ENCODE assay signal across 20 cellular contexts in genomic region chr15:37980010-37980409, GRCh38. TPM values are rescaled to one million over a fixed set of nuclear protein-coding genes. Genes with fewer than 3 reads are reported as not detected.
DNase-seq lines count a peak whose midpoint lies in the region; ATAC-seq and TF ChIP-seq lines count a peak whose summit lies in the region.
"Had no signal": no experiment of that assay in that cellular context is flagged by ENCODE, and none has a peak within 500 bp of the region (broad histone marks: within the 10 kb centered on the region; RNA-seq: fewer than 3 reads in every experiment).

No MANE protein-coding gene starts in this region.

- TF ChIP-seq EP300 in upper lobe of left lung (IDR thresholded peaks at IDR 0.05): no peak

- no peak overlapping the region for H3K4me3 Mint-ChIP-seq in GM23338
- H3K4me3 Mint-ChIP-seq in activated CD4-positive, alpha-beta T cell treated with anti-CD3 and anti-CD28 coated beads, Interleukin-2, amount 10 ng/mL, durations not matched to agents 7 days and 5 days: no peak overlapping the region
- H3K4me3 Mint-ChIP-seq: CD4-positive, alpha-beta T cell had no signal

- H4K91ac ChIP-seq in neuronal stem cell (ENCODE audit: low read depth, low read length, poor library complexity): no peak overlapping the region

- no peak overlapping the region for H2BK15ac ChIP-seq in neuronal stem cell (ENCODE audit: low read length)

- CTCF ChIA-PET in activated CD4-positive, alpha-beta T cell treated with anti-CD3 and anti-CD28 coated beads, Interleukin-2, amount 10 ng/mL, durations not matched to agents 7 days and 5 days (lab: Charles Lee): no interaction called here

- no peaks in the 10 kb centered on the region for H3K36me3 Mint-ChIP-seq in GM23338 (ENCODE audit: low read depth)
- no peaks in the 10 kb centered on the region for H3K36me3 Mint-ChIP-seq in activated CD4-positive, alpha-beta T cell treated with anti-CD3 and anti-CD28 coated beads, Interleukin-2, amount 10 ng/mL, durations not matched to agents 7 days and 5 days (ENCODE audit: low read depth)

- POLR2A ChIA-PET in activated CD4-positive, alpha-beta T cell treated with anti-CD3 and anti-CD28 coated beads, Interleukin-2, amount 10 ng/mL, durations not matched to agents 7 days and 5 days (lab: Charles Lee): no interaction called here

- ATAC-seq in GM23338 (no peak), left lung (peak; percentile 13), upper lobe of left lung (ENCODE audit: low FRiP score in 2 of 2) (peak; percentile 14 to 38)
- ATAC-seq: A549 had no signal

- no peak overlapping the region for H2BK5ac ChIP-seq in neuronal stem cell (ENCODE audit: low read length)

- peak overlapping the region; percentile 20 for H2AK5ac ChIP-seq in neuronal stem cell (ENCODE audit: low read depth, low read length)

- H2AFZ ChIP-seq in GM23338 (0 out of 2 replicates have a peak overlapping the region, but pooled peaks have one; percentile 18), neuronal stem cell (ENCODE audit: low read length) (no peak overlapping the region)

- no peak for DNase-seq in GM23338 (ENCODE audit: low spot score)
- DNase-seq in left lung: peak in 1 of 2 donors; percentile 41
- DNase-seq in neuronal stem cell (ENCODE audit: low spot score): no peak
- DNase-seq in upper lobe of left lung: peak in 1 of 2 donors; percentile 33
- no peak for DNase-seq in SIG-M5 (lab: John Stamatoyannopoulos, UW)
- DNase-seq in activated CD4-positive, alpha-beta T cell treated with anti-CD3 and anti-CD28 coated beads, Interleukin-2, amount 10 ng/mL, durations not matched to agents 7 days and 5 days: no peak
- no peak for DNase-seq in left ventricle myocardium inferior
- DNase-seq: AML-193; Caco-2; CD4-positive, alpha-beta T cell; DMS79; GDM1; HCEC 1CT had no signal

- no peaks in the 10 kb centered on the region for H3K9me3 Mint-ChIP-seq in GM23338
- no peaks in the 10 kb centered on the region for H3K9me3 Mint-ChIP-seq in activated CD4-positive, alpha-beta T cell treated with anti-CD3 and anti-CD28 coated beads, Interleukin-2, amount 10 ng/mL, durations not matched to agents 7 days and 5 days

- TF ChIP-seq POLR2A in upper lobe of left lung (IDR thresholded peaks at IDR 0.05): no peak

- no peak overlapping the region for H3K9ac ChIP-seq in neuronal stem cell (ENCODE audit: low read depth, low read length, poor library complexity)

- H3K27me3 Mint-ChIP-seq in GM23338 (ENCODE audit: insufficient read depth, low read depth, poor library complexity): no peaks in the 10 kb centered on the region
- peaks cover 1% of the 10 kb centered on the region for H3K27me3 Mint-ChIP-seq in activated CD4-positive, alpha-beta T cell treated with anti-CD3 and anti-CD28 coated beads, Interleukin-2, amount 10 ng/mL, durations not matched to agents 7 days and 5 days

- H3K4me2 ChIP-seq in GM23338 (no peak overlapping the region), neuronal stem cell (ENCODE audit: insufficient read depth, low read length, poor library complexity, severe bottlenecking) (no peak overlapping the region)
- H3K4me2 ChIP-seq: A549 had no signal

- no CpG with 5 or more reads among the region's 9 CpGs for WGBS in neuronal stem cell (ENCODE audit: extremely low coverage in 2 of 2, insufficient read length in 2 of 2, insufficient replicate concordance in 1 of 2), 2 donors
- 82 to 83% methylated on average over 2 to 9 of the region's 9 CpGs for WGBS in upper lobe of left lung, 2 donors

- H3K4me1 ChIP-seq in GM23338 (ENCODE audit: insufficient read depth) (no peaks in the 10 kb centered on the region), left lung (no peaks in the 10 kb centered on the region), neuronal stem cell (ENCODE audit: control insufficient read depth in 2 of 2, insufficient read depth in 1 of 2, low read depth in 1 of 2, low read length in 2 of 2) (no peaks in the 10 kb centered on the region), upper lobe of left lung (no peaks in the 10 kb centered on the region), left ventricle myocardium inferior (no peaks in the 10 kb centered on the region)
- H3K4me1 ChIP-seq: A549, Caco-2 had no signal

- H2BK120ac ChIP-seq in neuronal stem cell (ENCODE audit: low read depth, low read length): no peak overlapping the region

- no peaks in the 10 kb centered on the region for H3F3A ChIP-seq in GM23338 (replicated peaks; ENCODE audit: low read depth)

- H3K4ac ChIP-seq in neuronal stem cell (ENCODE audit: low read length): no peak overlapping the region

- H3K23ac ChIP-seq in neuronal stem cell (ENCODE audit: low read depth, low read length, poor library complexity): peak overlapping the region; percentile 76

- no peaks in the 10 kb centered on the region for H3K36me3 ChIP-seq in GM23338 (ENCODE audit: insufficient read depth)
- H3K36me3 ChIP-seq in left lung: no peaks in the 10 kb centered on the region
- no peaks in the 10 kb centered on the region for H3K36me3 ChIP-seq in neuronal stem cell (replicated peaks in 1 of 2; ENCODE audit: control insufficient read depth in 2 of 2, insufficient read depth in 2 of 2, low read length in 2 of 2)
- no peaks in the 10 kb centered on the region for H3K36me3 ChIP-seq in upper lobe of left lung
- no peaks in the 10 kb centered on the region for H3K36me3 ChIP-seq in left ventricle myocardium inferior

- 0 out of 2 replicates have a peak, but pooled peaks cover 6% of the 10 kb centered on the region for H3K9me2 ChIP-seq in GM23338 (ENCODE audit: insufficient read depth)

- no peak overlapping the region for H3K14ac ChIP-seq in neuronal stem cell (ENCODE audit: low read length)

- H4K8ac ChIP-seq in neuronal stem cell (ENCODE audit: low read depth, low read length): no peak overlapping the region

- H3K27ac ChIP-seq in GM23338 (ENCODE audit: low read depth): no peak overlapping the region
- H3K27ac ChIP-seq in left lung: no peak overlapping the region
- H3K27ac ChIP-seq in neuronal stem cell (replicated peaks; ENCODE audit: low read length): no peak overlapping the region
- H3K27ac ChIP-seq in upper lobe of left lung: no peak overlapping the region
- no peak overlapping the region for H3K27ac ChIP-seq in left ventricle myocardium inferior (replicated peaks)
- H3K27ac ChIP-seq: 22Rv1, A549, C4-2B, HL-60 had no signal

- peak overlapping the region; percentile 59 for H3K18ac ChIP-seq in neuronal stem cell (ENCODE audit: low read length)

- no peaks in the 10 kb centered on the region for H3K9me3 ChIP-seq in left lung
- no peaks in the 10 kb centered on the region for H3K9me3 ChIP-seq in neuronal stem cell (replicated peaks in 1 of 2; ENCODE audit: control insufficient read depth in 2 of 2, insufficient read depth in 1 of 2, low read depth in 1 of 2, low read length in 2 of 2)
- no peaks in the 10 kb centered on the region for H3K9me3 ChIP-seq in upper lobe of left lung
- no peaks in the 10 kb centered on the region for H3K9me3 ChIP-seq in left ventricle myocardium inferior (replicated peaks)
- H3K9me3 ChIP-seq: A549, Caco-2 had no signal

- H3K79me2 ChIP-seq in GM23338 (replicated peaks; ENCODE audit: insufficient read depth): no peaks in the 10 kb centered on the region

- intact Hi-C loops in left lung (cut with DNase I) (no loop called here), left ventricle myocardium inferior (cut with micrococcal nuclease) (no loop called here)

- TF ChIP-seq CTCF in GM23338 (conservative IDR thresholded peaks at IDR 0.05; ENCODE audit: low read depth in 2 of 2) (no peak), left lung (IDR thresholded peaks at IDR 0.05) (no peak), upper lobe of left lung (IDR thresholded peaks at IDR 0.05) (no peak), left ventricle myocardium inferior (IDR thresholded peaks at IDR 0.05; ENCODE audit: borderline replicate concordance) (no peak)

- no peak overlapping the region for H2BK12ac ChIP-seq in neuronal stem cell (ENCODE audit: low read length)

- H3K79me1 ChIP-seq in neuronal stem cell (ENCODE audit: low read depth, low read length): no peaks in the 10 kb centered on the region

- no peak overlapping the region for H3K27ac Mint-ChIP-seq in GM23338
- H3K27ac Mint-ChIP-seq in activated CD4-positive, alpha-beta T cell treated with anti-CD3 and anti-CD28 coated beads, Interleukin-2, amount 10 ng/mL, durations not matched to agents 7 days and 5 days: no peak overlapping the region
- H3K27ac Mint-ChIP-seq: CD4-positive, alpha-beta T cell had no signal

- H3K27me3 ChIP-seq in GM23338 (ENCODE audit: insufficient read depth) (no peaks in the 10 kb centered on the region), left lung (no peaks in the 10 kb centered on the region), neuronal stem cell (ENCODE audit: control insufficient read depth in 3 of 3, insufficient read depth in 3 of 3, low read depth in 1 of 3, low read length in 3 of 3) (no peaks in the 10 kb centered on the region), upper lobe of left lung (no peaks in the 10 kb centered on the region), left ventricle myocardium inferior (ENCODE audit: low read depth) (peaks cover 18% of the 10 kb centered on the region)

- no peaks in the 10 kb centered on the region for H4K20me1 ChIP-seq in GM23338 (replicated peaks; ENCODE audit: insufficient read depth)

- H3K4me1 Mint-ChIP-seq in GM23338: no peaks in the 10 kb centered on the region
- H3K4me1 Mint-ChIP-seq in activated CD4-positive, alpha-beta T cell treated with anti-CD3 and anti-CD28 coated beads, Interleukin-2, amount 10 ng/mL, durations not matched to agents 7 days and 5 days: no peaks in the 10 kb centered on the region

- no peak overlapping the region for H3K4me3 ChIP-seq in GM23338
- no peak overlapping the region for H3K4me3 ChIP-seq in left lung
- H3K4me3 ChIP-seq in neuronal stem cell (ENCODE audit: low read length in 2 of 2): no peak overlapping the region
- no peak overlapping the region for H3K4me3 ChIP-seq in upper lobe of left lung
- H3K4me3 ChIP-seq in left ventricle myocardium inferior: no peak overlapping the region
- H3K4me3 ChIP-seq: A549 had no signal

TF ChIP-seq in GM23338, 12 proteins besides CTCF, POLR2A, EP300 and RAD21 (continues in another document):
- TF ChIP-seq EZH2phosphoT487 (IDR thresholded peaks at IDR 0.05; ENCODE audit: unreplicated experiment) (no peak), JUNB (IDR thresholded peaks at IDR 0.05; ENCODE audit: unreplicated experiment) (no peak), ZNF114 (CRISPR knock-in tag; IDR thresholded peaks at IDR 0.05) (no peak)

RNA-seq across cellular contexts. Expression of gene TMCO5A, which starts 45.6 kb away (rescaled TPM):
- total RNA-seq in GM23338 (2014; rRNA removed; shearing (Covaris generic)): not detected in 2 replicates
- polyA plus RNA-seq in GM23338 (2016; fragmentation: Nextera tagmentation; extraction: Ambion mirVana): not detected in 2 replicates
- total RNA-seq in left lung (not detected), upper lobe of left lung (1 to 10 TPM in 1 of 6 donors, not detected in 5; 2.0 TPM), left ventricle myocardium inferior (not detected)
- not detected for polyA plus RNA-seq in neuronal stem cell (2013, experiment 1 of 2)
- polyA plus RNA-seq in neuronal stem cell (2013, experiment 2 of 2): not detected
- not detected for total RNA-seq in activated CD4-positive, alpha-beta T cell treated with anti-CD3 and anti-CD28 coated beads, Interleukin-2, amount 10 ng/mL, durations not matched to agents 7 days and 5 days
- total RNA-seq: Caco-2; CD4-positive, alpha-beta T cell; Daoy; HT1080 had no signal
- polyA plus RNA-seq: A549, BJ had no signal
